1 cellular context compared by ENCODE assay signal in the genomic region with DNA sequence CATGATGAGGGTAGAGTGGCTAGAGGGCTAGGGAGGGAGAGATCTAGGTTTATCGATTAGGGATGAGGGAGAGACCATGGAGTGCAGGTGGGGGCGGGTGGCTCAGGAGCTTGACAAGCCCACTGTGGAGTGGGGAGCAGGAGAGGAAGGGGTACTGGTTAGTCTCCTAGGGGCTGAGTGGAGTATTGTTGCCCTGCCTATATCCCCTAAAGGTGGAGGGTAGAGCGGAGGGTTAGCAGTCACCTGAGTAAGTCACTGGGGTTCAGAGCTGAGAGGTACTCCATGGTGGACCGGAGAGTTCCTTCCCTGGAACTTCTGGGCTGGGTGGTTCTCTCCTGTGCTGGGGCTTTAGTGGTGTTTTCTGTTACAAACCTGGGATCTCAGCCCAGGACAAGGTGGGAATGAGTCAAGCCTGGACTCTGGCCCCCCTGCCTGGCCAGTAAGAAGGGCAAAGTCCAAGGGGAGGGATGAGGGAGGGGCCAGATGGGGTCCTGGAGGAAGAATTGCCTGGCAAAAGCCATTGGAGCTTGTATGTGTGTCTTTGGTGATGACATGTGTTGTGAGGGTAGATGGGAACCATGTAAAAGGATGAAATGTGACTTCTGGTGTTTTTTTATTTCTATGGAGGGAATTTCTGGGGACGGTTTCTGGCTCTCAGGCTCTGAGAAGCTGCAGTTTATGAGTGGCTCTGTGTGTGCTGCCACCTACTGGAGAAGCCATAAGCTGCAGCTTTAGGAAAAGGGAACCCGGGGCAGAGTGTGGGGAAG.
TF ChIP-seq lines count a peak whose summit lies in the region.

CIDEB (minus strand) TSS at position 403 of the 767 bp plus-strand sequence; CDS start at position 284, 119 bp downstream.

TF ChIP-seq in HepG2, 621 proteins besides CTCF, POLR2A, EP300 and RAD21 (continued from another document and continues in another):
- TF ChIP-seq, protein P1, sequence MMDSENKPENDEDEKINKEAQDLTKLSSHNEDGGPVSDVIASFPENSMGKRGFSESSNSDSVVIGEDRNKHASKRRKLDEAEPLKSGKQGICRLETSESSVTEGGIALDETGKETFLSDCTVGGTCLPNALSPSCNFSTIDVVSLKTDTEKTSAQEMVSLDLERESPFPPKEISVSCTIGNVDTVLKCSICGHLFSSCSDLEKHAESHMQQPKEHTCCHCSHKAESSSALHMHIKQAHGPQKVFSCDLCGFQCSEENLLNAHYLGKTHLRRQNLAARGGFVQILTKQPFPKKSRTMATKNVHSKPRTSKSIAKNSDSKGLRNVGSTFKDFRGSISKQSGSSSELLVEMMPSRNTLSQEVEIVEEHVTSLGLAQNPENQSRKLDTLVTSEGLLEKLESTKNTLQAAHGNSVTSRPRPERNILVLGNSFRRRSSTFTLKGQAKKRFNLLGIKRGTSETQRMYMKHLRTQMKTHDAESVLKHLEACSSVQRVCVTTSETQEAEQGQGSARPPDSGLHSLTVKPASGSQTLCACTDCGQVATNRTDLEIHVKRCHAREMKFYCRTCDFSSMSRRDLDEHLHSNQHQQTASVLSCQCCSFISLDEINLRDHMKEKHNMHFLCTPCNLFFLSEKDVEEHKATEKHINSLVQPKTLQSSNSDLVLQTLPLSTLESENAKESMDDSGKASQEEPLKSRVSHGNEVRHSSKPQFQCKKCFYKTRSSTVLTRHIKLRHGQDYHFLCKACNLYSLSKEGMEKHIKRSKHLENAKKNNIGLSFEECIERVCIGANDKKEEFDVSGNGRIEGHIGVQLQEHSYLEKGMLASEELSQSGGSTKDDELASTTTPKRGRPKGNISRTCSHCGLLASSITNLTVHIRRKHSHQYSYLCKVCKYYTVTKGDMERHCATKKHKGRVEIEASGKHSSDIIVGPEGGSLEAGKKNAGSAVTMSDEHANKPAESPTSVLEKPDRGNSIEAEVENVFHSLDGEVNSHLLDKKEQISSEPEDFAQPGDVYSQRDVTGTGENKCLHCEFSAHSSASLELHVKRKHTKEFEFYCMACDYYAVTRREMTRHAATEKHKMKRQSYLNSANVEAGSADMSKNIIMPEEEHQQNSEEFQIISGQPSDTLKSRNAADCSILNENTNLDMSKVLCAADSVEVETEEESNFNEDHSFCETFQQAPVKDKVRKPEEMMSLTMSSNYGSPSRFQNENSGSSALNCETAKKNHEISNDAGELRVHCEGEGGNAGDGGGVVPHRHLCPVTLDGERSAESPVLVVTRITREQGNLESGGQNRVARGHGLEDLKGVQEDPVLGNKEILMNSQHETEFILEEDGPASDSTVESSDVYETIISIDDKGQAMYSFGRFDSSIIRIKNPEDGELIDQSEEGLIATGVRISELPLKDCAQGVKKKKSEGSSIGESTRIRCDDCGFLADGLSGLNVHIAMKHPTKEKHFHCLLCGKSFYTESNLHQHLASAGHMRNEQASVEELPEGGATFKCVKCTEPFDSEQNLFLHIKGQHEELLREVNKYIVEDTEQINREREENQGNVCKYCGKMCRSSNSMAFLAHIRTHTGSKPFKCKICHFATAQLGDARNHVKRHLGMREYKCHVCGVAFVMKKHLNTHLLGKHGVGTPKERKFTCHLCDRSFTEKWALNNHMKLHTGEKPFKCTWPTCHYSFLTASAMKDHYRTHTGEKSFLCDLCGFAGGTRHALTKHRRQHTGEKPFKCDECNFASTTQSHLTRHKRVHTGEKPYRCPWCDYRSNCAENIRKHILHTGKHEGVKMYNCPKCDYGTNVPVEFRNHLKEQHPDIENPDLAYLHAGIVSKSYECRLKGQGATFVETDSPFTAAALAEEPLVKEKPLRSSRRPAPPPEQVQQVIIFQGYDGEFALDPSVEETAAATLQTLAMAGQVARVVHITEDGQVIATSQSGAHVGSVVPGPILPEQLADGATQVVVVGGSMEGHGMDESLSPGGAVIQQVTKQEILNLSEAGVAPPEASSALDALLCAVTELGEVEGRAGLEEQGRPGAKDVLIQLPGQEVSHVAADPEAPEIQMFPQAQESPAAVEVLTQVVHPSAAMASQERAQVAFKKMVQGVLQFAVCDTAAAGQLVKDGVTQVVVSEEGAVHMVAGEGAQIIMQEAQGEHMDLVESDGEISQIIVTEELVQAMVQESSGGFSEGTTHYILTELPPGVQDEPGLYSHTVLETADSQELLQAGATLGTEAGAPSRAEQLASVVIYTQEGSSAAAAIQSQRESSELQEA (CRISPR knock-in tag; IDR thresholded peaks at IDR 0.05; ENCODE audit: not compliant biosample characterization) = peak; percentile 29
- TF ChIP-seq, protein P2, sequence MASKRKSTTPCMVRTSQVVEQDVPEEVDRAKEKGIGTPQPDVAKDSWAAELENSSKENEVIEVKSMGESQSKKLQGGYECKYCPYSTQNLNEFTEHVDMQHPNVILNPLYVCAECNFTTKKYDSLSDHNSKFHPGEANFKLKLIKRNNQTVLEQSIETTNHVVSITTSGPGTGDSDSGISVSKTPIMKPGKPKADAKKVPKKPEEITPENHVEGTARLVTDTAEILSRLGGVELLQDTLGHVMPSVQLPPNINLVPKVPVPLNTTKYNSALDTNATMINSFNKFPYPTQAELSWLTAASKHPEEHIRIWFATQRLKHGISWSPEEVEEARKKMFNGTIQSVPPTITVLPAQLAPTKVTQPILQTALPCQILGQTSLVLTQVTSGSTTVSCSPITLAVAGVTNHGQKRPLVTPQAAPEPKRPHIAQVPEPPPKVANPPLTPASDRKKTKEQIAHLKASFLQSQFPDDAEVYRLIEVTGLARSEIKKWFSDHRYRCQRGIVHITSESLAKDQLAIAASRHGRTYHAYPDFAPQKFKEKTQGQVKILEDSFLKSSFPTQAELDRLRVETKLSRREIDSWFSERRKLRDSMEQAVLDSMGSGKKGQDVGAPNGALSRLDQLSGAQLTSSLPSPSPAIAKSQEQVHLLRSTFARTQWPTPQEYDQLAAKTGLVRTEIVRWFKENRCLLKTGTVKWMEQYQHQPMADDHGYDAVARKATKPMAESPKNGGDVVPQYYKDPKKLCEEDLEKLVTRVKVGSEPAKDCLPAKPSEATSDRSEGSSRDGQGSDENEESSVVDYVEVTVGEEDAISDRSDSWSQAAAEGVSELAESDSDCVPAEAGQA (IDR thresholded peaks at IDR 0.05; ENCODE audit: low read depth) = peak; percentile 30; the same call in 1 of the 2 replicates
- TF ChIP-seq, protein P2 (CRISPR knock-in tag; IDR thresholded peaks at IDR 0.05; ENCODE audit: borderline replicate concordance) = no peak
- TF ChIP-seq, protein P3, sequence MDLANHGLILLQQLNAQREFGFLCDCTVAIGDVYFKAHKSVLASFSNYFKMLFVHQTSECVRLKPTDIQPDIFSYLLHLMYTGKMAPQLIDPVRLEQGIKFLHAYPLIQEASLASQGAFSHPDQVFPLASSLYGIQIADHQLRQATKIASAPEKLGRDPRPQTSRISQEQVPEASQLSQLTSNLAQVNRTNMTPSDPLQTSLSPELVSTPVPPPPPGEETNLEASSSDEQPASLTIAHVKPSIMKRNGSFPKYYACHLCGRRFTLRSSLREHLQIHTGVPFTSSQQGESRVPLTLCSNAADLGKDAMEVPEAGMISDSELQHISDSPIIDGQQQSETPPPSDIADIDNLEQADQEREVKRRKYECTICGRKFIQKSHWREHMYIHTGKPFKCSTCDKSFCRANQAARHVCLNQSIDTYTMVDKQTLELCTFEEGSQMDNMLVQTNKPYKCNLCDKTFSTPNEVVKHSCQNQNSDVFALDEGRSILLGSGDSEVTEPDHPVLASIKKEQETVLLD (CRISPR knock-in tag; IDR thresholded peaks at IDR 0.05; ENCODE audit: low read depth) = no peak
- TF ChIP-seq SOX5 (CRISPR knock-in tag; IDR thresholded peaks at IDR 0.05; ENCODE audit: borderline replicate concordance) (peak; percentile 89), ATF1 (CRISPR knock-in tag; IDR thresholded peaks at IDR 0.05) (no peak), FOXC1 (CRISPR knock-in tag; IDR thresholded peaks at IDR 0.05; ENCODE audit: borderline replicate concordance) (no peak), ZNF18 (CRISPR knock-in tag; IDR thresholded peaks at IDR 0.05; ENCODE audit: insufficient replicate concordance) (no peak), ISL2 (CRISPR knock-in tag; IDR thresholded peaks at IDR 0.05) (peak; percentile 77), REL (CRISPR knock-in tag; conservative IDR thresholded peaks at IDR 0.05) (no peak), ZNF784 (CRISPR knock-in tag; IDR thresholded peaks at IDR 0.05; ENCODE audit: borderline replicate concordance) (peak; percentile 81; the same call in 1 of the 2 replicates), FIP1L1 (IDR thresholded peaks at IDR 0.05; ENCODE audit: borderline replicate concordance, insufficient read depth, low read depth, low read length) (0 out of 2 replicates have a peak, but pooled peaks have one; percentile 41), TCF7L2 (IDR thresholded peaks at IDR 0.05; ENCODE audit: low read depth, low read length) (no peak), IRF2 (CRISPR knock-in tag; IDR thresholded peaks at IDR 0.05) (peak; percentile 97), CBFB (CRISPR knock-in tag; IDR thresholded peaks at IDR 0.05) (peak; percentile 74), ZNF121 (CRISPR knock-in tag; IDR thresholded peaks at IDR 0.05) (no peak), ZBTB1 (CRISPR knock-in tag; IDR thresholded peaks at IDR 0.05; ENCODE audit: borderline replicate concordance) (no peak), MZF1 (CRISPR knock-in tag; IDR thresholded peaks at IDR 0.05; ENCODE audit: borderline replicate concordance) (no peak), RFX5 (IDR thresholded peaks at IDR 0.05; ENCODE audit: low read depth, low read length) (peak; percentile 39; the same call in 1 of the 2 replicates), MAZ (IDR thresholded peaks at IDR 0.05; ENCODE audit: borderline replicate concordance, low read depth, low read length) (peak; percentile 100), MAZ (CRISPR knock-in tag; IDR thresholded peaks at IDR 0.05; ENCODE audit: low read depth) (peak; percentile 99), TOPORS (CRISPR knock-in tag; IDR thresholded peaks at IDR 0.05) (peak; percentile 86; the same call in 1 of the 2 replicates), LBX2 (CRISPR knock-in tag; IDR thresholded peaks at IDR 0.05; ENCODE audit: borderline replicate concordance) (peak; percentile 13; the same call in 1 of the 2 replicates), YEATS4 (CRISPR knock-in tag; IDR thresholded peaks at IDR 0.05; ENCODE audit: borderline replicate concordance) (peak; percentile 95; the same call in 1 of the 2 replicates), PPARG (CRISPR knock-in tag; conservative IDR thresholded peaks at IDR 0.05) (peak; percentile 57; the same call in 1 of the 2 replicates), NRL (CRISPR knock-in tag; IDR thresholded peaks at IDR 0.05; ENCODE audit: borderline replicate concordance) (peak; percentile 78; the same call in 1 of the 2 replicates), KDM6A (CRISPR knock-in tag; IDR thresholded peaks at IDR 0.05; ENCODE audit: low read depth) (peak; percentile 99), SRY (CRISPR knock-in tag; IDR thresholded peaks at IDR 0.05) (no peak), ZNF629 (CRISPR knock-in tag; conservative IDR thresholded peaks at IDR 0.05) (peak; percentile 52)
- TF ChIP-seq, protein P4, sequence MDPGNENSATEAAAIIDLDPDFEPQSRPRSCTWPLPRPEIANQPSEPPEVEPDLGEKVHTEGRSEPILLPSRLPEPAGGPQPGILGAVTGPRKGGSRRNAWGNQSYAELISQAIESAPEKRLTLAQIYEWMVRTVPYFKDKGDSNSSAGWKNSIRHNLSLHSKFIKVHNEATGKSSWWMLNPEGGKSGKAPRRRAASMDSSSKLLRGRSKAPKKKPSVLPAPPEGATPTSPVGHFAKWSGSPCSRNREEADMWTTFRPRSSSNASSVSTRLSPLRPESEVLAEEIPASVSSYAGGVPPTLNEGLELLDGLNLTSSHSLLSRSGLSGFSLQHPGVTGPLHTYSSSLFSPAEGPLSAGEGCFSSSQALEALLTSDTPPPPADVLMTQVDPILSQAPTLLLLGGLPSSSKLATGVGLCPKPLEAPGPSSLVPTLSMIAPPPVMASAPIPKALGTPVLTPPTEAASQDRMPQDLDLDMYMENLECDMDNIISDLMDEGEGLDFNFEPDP (CRISPR knock-in tag; conservative IDR thresholded peaks at IDR 0.05) = no peak
- TF ChIP-seq, protein P5, sequence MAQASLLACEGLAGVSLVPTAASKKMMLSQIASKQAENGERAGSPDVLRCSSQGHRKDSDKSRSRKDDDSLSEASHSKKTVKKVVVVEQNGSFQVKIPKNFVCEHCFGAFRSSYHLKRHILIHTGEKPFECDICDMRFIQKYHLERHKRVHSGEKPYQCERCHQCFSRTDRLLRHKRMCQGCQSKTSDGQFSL (CRISPR knock-in tag; IDR thresholded peaks at IDR 0.05) = no peak
